Comparison of ENCODE assay signal across 18 cellular contexts in the genomic region with DNA sequence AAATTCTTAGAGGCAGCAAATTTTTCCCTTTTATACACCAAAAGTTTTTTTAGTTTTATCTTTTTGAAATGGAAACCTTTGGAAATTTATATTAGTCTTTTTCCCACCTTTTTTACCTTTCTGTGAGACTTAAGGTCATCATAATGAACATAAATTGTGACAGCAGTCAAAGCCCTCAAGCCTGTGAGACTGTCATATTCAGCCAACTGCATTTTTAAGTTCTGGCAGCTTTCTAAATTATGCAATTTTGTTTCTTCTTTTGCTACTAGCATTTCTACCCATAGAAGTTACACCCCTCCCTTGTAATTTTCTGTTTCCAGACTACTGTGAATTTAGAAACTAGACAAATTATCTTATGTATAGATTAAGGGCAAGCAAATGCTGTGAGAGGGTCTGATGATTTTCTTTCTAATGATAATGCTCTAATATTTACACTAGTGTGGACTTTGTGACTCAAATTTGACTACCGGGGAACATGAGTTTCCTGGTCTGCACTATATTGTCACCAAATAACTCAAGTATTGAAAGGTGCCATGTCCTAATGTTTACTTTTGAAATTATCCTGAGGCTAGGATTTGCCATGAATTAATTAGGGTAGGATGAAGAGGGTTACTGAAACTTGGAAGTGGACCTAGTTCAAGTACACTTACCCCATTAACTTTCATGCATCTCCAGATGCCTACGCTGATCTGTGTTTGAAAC.
"Had no signal": no experiment of that assay in that cellular context is flagged by ENCODE, and none has a peak within 500 bp of the region (broad histone marks: within the 10 kb centered on the region; RNA-seq: fewer than 3 reads in every experiment).

No MANE protein-coding gene starts in this region.

- H3K9me3 ChIP-seq: breast epithelium, esophagus muscularis mucosa, right atrium auricular region, tibial artery, uterus had no signal

- ATAC-seq: activated T-cell treated with anti-CD3 and anti-CD28 coated beads, Interleukin-2, amount 50 U/mL, for 4 hours; naive thymus-derived CD4-positive, alpha-beta T cell; stimulated activated effector memory CD8-positive, alpha-beta T cell treated with anti-CD3 and anti-CD28 coated beads, Interleukin-12 subunit alpha, Interleukin-12 subunit beta, amount 100 ng/mL, for 72 hours had no signal

- DNase-seq: activated CD4-positive, alpha-beta memory T cell treated with anti-CD3 and anti-CD28 coated beads for 36 hours; activated CD4-positive, alpha-beta T cell treated with anti-CD3 and anti-CD28 coated beads for 1 hour; activated gamma-delta T cell treated with Interleukin-2 at 50 U/mL for 16 hours; activated naive CD8-positive, alpha-beta T cell treated with anti-CD3 and anti-CD28 coated beads for 36 hours; activated T-cell treated with anti-CD3 and anti-CD28 coated beads, Interleukin-2, amount 50 U/mL, for 4 hours; anterior cingulate cortex; hypothalamus; naive thymus-derived CD4-positive, alpha-beta T cell; posterior cingulate gyrus; tibial artery; uterus had no signal

- H3K36me3 ChIP-seq: breast epithelium, right atrium auricular region, uterus had no signal

- H3K4me1 ChIP-seq: breast epithelium, uterus had no signal

- H3K4me3 ChIP-seq: breast epithelium, esophagus muscularis mucosa, lung, right atrium auricular region, smooth muscle cell, tibial artery, uterus had no signal

- FAIRE-seq: endometrium had no signal
